Comparison of ENCODE assay signal across 18 cellular contexts in genomic region chr2:156590313-156590712, GRCh38.
"Had no signal": no experiment of that assay in that cellular context is flagged by ENCODE, and none has a peak within 500 bp of the region (broad histone marks: within the 10 kb centered on the region; RNA-seq: fewer than 3 reads in every experiment).

No MANE protein-coding gene starts in this region.

- H3K4me1 ChIP-seq: prostate gland, right atrium auricular region had no signal

- H2AFZ ChIP-seq: hepatocyte, parathyroid adenoma had no signal

- FAIRE-seq: colon had no signal

- H3K36me3 ChIP-seq: prostate gland, right atrium auricular region, sigmoid colon, thoracic aorta had no signal

- H3K9ac ChIP-seq: parathyroid adenoma had no signal

- H3K27me3 Mint-ChIP-seq: dendritic cell treated with granulocyte-macrophage colony-stimulating factor and Interleukin-4, amounts not matched to agents 40 ng/mL and 50 ng/mL, for 4 days; effector memory CD8-positive, alpha-beta T cell had no signal

- H3K27ac ChIP-seq: epithelial cell of prostate, hepatocyte, parathyroid adenoma, prostate gland, right atrium auricular region, sigmoid colon, skin epidermis, stomach, thoracic aorta had no signal

- DNase-seq: kidney, left cardiac atrium, left ventricle myocardium superior, nephron progenitor cell, sigmoid colon had no signal

- H3K9me3 Mint-ChIP-seq: dendritic cell treated with granulocyte-macrophage colony-stimulating factor and Interleukin-4, amounts not matched to agents 40 ng/mL and 50 ng/mL, for 4 days; effector memory CD8-positive, alpha-beta T cell; naive thymus-derived CD4-positive, alpha-beta T cell; nephron progenitor cell had no signal

- H3K27ac Mint-ChIP-seq: dendritic cell treated with granulocyte-macrophage colony-stimulating factor and Interleukin-4, amounts not matched to agents 40 ng/mL and 50 ng/mL, for 4 days; naive thymus-derived CD4-positive, alpha-beta T cell; nephron progenitor cell had no signal

- H3K4me2 ChIP-seq: hepatocyte had no signal

- H3K9me3 ChIP-seq: prostate gland, right atrium auricular region, sigmoid colon, stomach, thoracic aorta had no signal

- H3K4me3 Mint-ChIP-seq: dendritic cell treated with granulocyte-macrophage colony-stimulating factor and Interleukin-4, amounts not matched to agents 40 ng/mL and 50 ng/mL, for 4 days; effector memory CD8-positive, alpha-beta T cell; naive thymus-derived CD4-positive, alpha-beta T cell; nephron progenitor cell had no signal

- H3K4me3 ChIP-seq: hepatocyte, lung, prostate gland, right atrium auricular region, sigmoid colon, skin epidermis, stomach, thoracic aorta had no signal

- H3K79me2 ChIP-seq: hepatocyte, parathyroid adenoma had no signal

- H3K27me3 ChIP-seq: hepatocyte, right atrium auricular region, sigmoid colon, stomach had no signal
